ENCODE assay signal across 10 cellular contexts in genomic region chr19:6457958-6458694, GRCh38. TPM values are rescaled to one million over a fixed set of nuclear protein-coding genes. Genes with fewer than 3 reads are reported as not detected.
DNase-seq lines count a peak whose midpoint lies in the region; ATAC-seq and TF ChIP-seq lines count a peak whose summit lies in the region.
"Had no signal": no experiment of that assay in that cellular context is flagged by ENCODE, and none has a peak within 500 bp of the region (broad histone marks: within the 10 kb centered on the region; RNA-seq: fewer than 3 reads in every experiment).

No MANE protein-coding gene starts in this region.

- in situ Hi-C loops in GM13977 (cut with MboI; ENCODE audit: low pct_unique_long_range_greater_than_20kb, low sequenced_read_pairs, unreplicated experiment), result no loop called here

- DNase-seq in BE2C (no peak), GM13977 (ENCODE audit: low spot score) (peak; percentile 61), mesothelial cell of epicardium (ENCODE audit: low spot score in 2 of 2, unreplicated experiment in 2 of 2) (no peak), NCI-H2029 (lab: John Stamatoyannopoulos, UW) (no peak), cortex of kidney (lab: John Stamatoyannopoulos, UW) (no peak), NCI-H2081 (lab: John Stamatoyannopoulos, UW) (no peak)
- DNase-seq in activated T-helper 2 cell treated with anti-CD3 and anti-CD28 coated beads, Interferon-gamma antibody, Interleukin-2, Interleukin-4, amounts not matched to agents 10 μg/mL and 5 μg/mL and 100 μg/mL, durations not matched to agents 14 hours and 24 hours and 36 hours (ENCODE audit: low spot score), result no peak
- DNase-seq: aorta had no signal

- no peaks in the 10 kb centered on the region for H3K27me3 Mint-ChIP-seq in activated T-helper 2 cell treated with anti-CD3 and anti-CD28 coated beads, Interferon-gamma antibody, Interleukin-2, Interleukin-4, amounts not matched to agents 10 μg/mL and 5 μg/mL and 100 μg/mL, durations not matched to agents 14 hours and 24 hours and 36 hours (ENCODE audit: low read depth)
- H3K27me3 Mint-ChIP-seq in mesothelial cell of epicardium (ENCODE audit: low read depth), result peaks cover 12% of the 10 kb centered on the region

- H3K4me1 ChIP-seq in BE2C, result no peaks in the 10 kb centered on the region

- ATAC-seq in GM21367 (IDR thresholded peaks at IDR 0.05; ENCODE audit: unreplicated experiment), result no peak
- ATAC-seq: left ventricle myocardium superior had no signal

- H3K4me3 Mint-ChIP-seq in activated T-helper 2 cell treated with anti-CD3 and anti-CD28 coated beads, Interferon-gamma antibody, Interleukin-2, Interleukin-4, amounts not matched to agents 10 μg/mL and 5 μg/mL and 100 μg/mL, durations not matched to agents 14 hours and 24 hours and 36 hours (ENCODE audit: low read depth), result peak overlapping the region; percentile 86
- H3K4me3 Mint-ChIP-seq in mesothelial cell of epicardium, result peak overlapping the region; percentile 84

- peaks cover 11% of the 10 kb centered on the region; the same call in 1 of the 2 replicates for H3K9me3 ChIP-seq in BE2C

- intact Hi-C loops in activated T-helper 2 cell treated with anti-CD3 and anti-CD28 coated beads, Interferon-gamma antibody, Interleukin-2, Interleukin-4, amounts not matched to agents 10 μg/mL and 5 μg/mL and 100 μg/mL, durations not matched to agents 14 hours and 24 hours and 36 hours (cut with micrococcal nuclease), result no loop called here

- no peak for TF ChIP-seq CTCF in BE2C (IDR thresholded peaks at IDR 0.05; ENCODE audit: low read depth, low read length)
- no peak for TF ChIP-seq CTCF in GM13977 (IDR thresholded peaks at IDR 0.05; ENCODE audit: extremely low read depth, insufficient read depth, missing control alignments)
- TF ChIP-seq CTCF in mesothelial cell of epicardium (IDR thresholded peaks at IDR 0.05; ENCODE audit: unreplicated experiment), result no peak

- peak overlapping the region; percentile 74 for H3K4me3 ChIP-seq in BE2C (ENCODE audit: low read depth, low read length)

- H3K36me3 Mint-ChIP-seq in activated T-helper 2 cell treated with anti-CD3 and anti-CD28 coated beads, Interferon-gamma antibody, Interleukin-2, Interleukin-4, amounts not matched to agents 10 μg/mL and 5 μg/mL and 100 μg/mL, durations not matched to agents 14 hours and 24 hours and 36 hours (ENCODE audit: low read depth), result peaks cover 34% of the 10 kb centered on the region
- H3K36me3 Mint-ChIP-seq in mesothelial cell of epicardium, result peaks cover 34% of the 10 kb centered on the region

- H3K4me1 Mint-ChIP-seq in activated T-helper 2 cell treated with anti-CD3 and anti-CD28 coated beads, Interferon-gamma antibody, Interleukin-2, Interleukin-4, amounts not matched to agents 10 μg/mL and 5 μg/mL and 100 μg/mL, durations not matched to agents 14 hours and 24 hours and 36 hours (ENCODE audit: low read depth), result peaks cover 6% of the 10 kb centered on the region
- peaks cover 15% of the 10 kb centered on the region for H3K4me1 Mint-ChIP-seq in mesothelial cell of epicardium

- no peak overlapping the region for H3K27ac Mint-ChIP-seq in activated T-helper 2 cell treated with anti-CD3 and anti-CD28 coated beads, Interferon-gamma antibody, Interleukin-2, Interleukin-4, amounts not matched to agents 10 μg/mL and 5 μg/mL and 100 μg/mL, durations not matched to agents 14 hours and 24 hours and 36 hours
- H3K27ac Mint-ChIP-seq in mesothelial cell of epicardium, result peak overlapping the region; percentile 68

- H3K36me3 ChIP-seq in BE2C, result peaks cover 17% of the 10 kb centered on the region

- no peaks in the 10 kb centered on the region for H3K27me3 ChIP-seq in BE2C

- H3K9me3 Mint-ChIP-seq in activated T-helper 2 cell treated with anti-CD3 and anti-CD28 coated beads, Interferon-gamma antibody, Interleukin-2, Interleukin-4, amounts not matched to agents 10 μg/mL and 5 μg/mL and 100 μg/mL, durations not matched to agents 14 hours and 24 hours and 36 hours, result peaks cover 19% of the 10 kb centered on the region
- H3K9me3 Mint-ChIP-seq in mesothelial cell of epicardium, result peaks cover 13% of the 10 kb centered on the region

RNA-seq across cellular contexts. Expression of gene SLC25A23, which starts 1.5 kb away (rescaled TPM):
- polyA plus RNA-seq in BE2C (2012; ENCODE audit: insufficient read depth, insufficient read length, low read depth), result 27.7 TPM
- 20.1 and 27.3 TPM in 2 replicates for total RNA-seq in activated T-helper 2 cell treated with anti-CD3 and anti-CD28 coated beads, Interferon-gamma antibody, Interleukin-2, Interleukin-4, amounts not matched to agents 10 μg/mL and 5 μg/mL and 100 μg/mL, durations not matched to agents 14 hours and 24 hours and 36 hours
- total RNA-seq in mesothelial cell of epicardium, result 60.8 to 67.5 TPM (median 65.5 TPM) in 3 replicates

RNA-seq across cellular contexts. Expression of gene CRB3, which starts 5.9 kb away (rescaled TPM):
- polyA plus RNA-seq in BE2C (2012; ENCODE audit: insufficient read depth, insufficient read length, low read depth), result not detected
- 0.46 TPM in 1 of 2 replicates, not detected in the other for total RNA-seq in activated T-helper 2 cell treated with anti-CD3 and anti-CD28 coated beads, Interferon-gamma antibody, Interleukin-2, Interleukin-4, amounts not matched to agents 10 μg/mL and 5 μg/mL and 100 μg/mL, durations not matched to agents 14 hours and 24 hours and 36 hours
- total RNA-seq in mesothelial cell of epicardium, result 18.9 to 21.9 TPM (median 20.6 TPM) in 3 replicates
- total RNA-seq: aorta, left ventricle myocardium superior had no signal

RNA-seq across cellular contexts. Expression of gene DENND1C, which starts 23.5 kb away (rescaled TPM):
- not detected for polyA plus RNA-seq in BE2C (2012; ENCODE audit: insufficient read depth, insufficient read length, low read depth)
- total RNA-seq in activated T-helper 2 cell treated with anti-CD3 and anti-CD28 coated beads, Interferon-gamma antibody, Interleukin-2, Interleukin-4, amounts not matched to agents 10 μg/mL and 5 μg/mL and 100 μg/mL, durations not matched to agents 14 hours and 24 hours and 36 hours, result 64.3 and 70.0 TPM in 2 replicates
- total RNA-seq in mesothelial cell of epicardium, result 0.42 to 0.75 TPM (median 0.63 TPM) in 3 replicates

RNA-seq across cellular contexts. Expression of gene SLC25A41, which starts 24.6 kb away (rescaled TPM):
- 0.39 TPM for polyA plus RNA-seq in BE2C (2012; ENCODE audit: insufficient read depth, insufficient read length, low read depth)
- total RNA-seq in activated T-helper 2 cell treated with anti-CD3 and anti-CD28 coated beads, Interferon-gamma antibody, Interleukin-2, Interleukin-4, amounts not matched to agents 10 μg/mL and 5 μg/mL and 100 μg/mL, durations not matched to agents 14 hours and 24 hours and 36 hours, result 0.30 and 0.32 TPM in 2 replicates
- total RNA-seq in mesothelial cell of epicardium, result 1.2 to 1.8 TPM (median 1.6 TPM) in 3 replicates

RNA-seq across cellular contexts. Expression of gene KHSRP, which starts 33.5 kb away (rescaled TPM):
- polyA plus RNA-seq in BE2C (2012; ENCODE audit: insufficient read depth, insufficient read length, low read depth), result 396 TPM
- total RNA-seq in activated T-helper 2 cell treated with anti-CD3 and anti-CD28 coated beads, Interferon-gamma antibody, Interleukin-2, Interleukin-4, amounts not matched to agents 10 μg/mL and 5 μg/mL and 100 μg/mL, durations not matched to agents 14 hours and 24 hours and 36 hours, result 405 and 413 TPM in 2 replicates
- 375 to 384 TPM (median 380 TPM) in 3 replicates for total RNA-seq in mesothelial cell of epicardium

Comparison
In these comparisons a context has a peak if more than half of its experiments do, and no peak if none do; other contexts are left out.
1. RNA of gene CRB3, which starts 5.9 kb away (total RNA-seq): 18.9 to 21.9 TPM in mesothelial cell of epicardium; 0.46 TPM in activated T-helper 2 cell treated with anti-CD3 and anti-CD28 coated beads, Interferon-gamma antibody, Interleukin-2, Interleukin-4, amounts not matched to agents 10 μg/mL and 5 μg/mL and 100 μg/mL, durations not matched to agents 14 hours and 24 hours and 36 hours; every median in the first group is over 10 times any median in the second.
2. RNA of gene DENND1C, which starts 23.5 kb away (total RNA-seq): 64.3 to 70.0 TPM in activated T-helper 2 cell treated with anti-CD3 and anti-CD28 coated beads, Interferon-gamma antibody, Interleukin-2, Interleukin-4, amounts not matched to agents 10 μg/mL and 5 μg/mL and 100 μg/mL, durations not matched to agents 14 hours and 24 hours and 36 hours; 0.42 to 0.75 TPM in mesothelial cell of epicardium; every median in the first group is over 10 times any median in the second.